10 cellular contexts compared by ENCODE assay signal in genomic region chr5:181054138-181054537, GRCh38. TPM values are rescaled to one million over a fixed set of nuclear protein-coding genes. Genes with fewer than 3 reads are reported as not detected.
DNase-seq lines count a peak whose midpoint lies in the region; ATAC-seq and TF ChIP-seq lines count a peak whose summit lies in the region.
"Had no signal": no experiment of that assay in that cellular context is flagged by ENCODE, and none has a peak within 500 bp of the region (broad histone marks: within the 10 kb centered on the region; RNA-seq: fewer than 3 reads in every experiment).

No MANE protein-coding gene starts in this region.

- H3K9me2 ChIP-seq in hepatocyte (replicated peaks; ENCODE audit: insufficient read depth) = no peaks in the 10 kb centered on the region

- no peak for TF ChIP-seq CTCF in hepatocyte (IDR thresholded peaks at IDR 0.05; ENCODE audit: poor library complexity)
- no peak for TF ChIP-seq CTCF in gastrocnemius medialis (IDR thresholded peaks at IDR 0.05 in 4 of 5, conservative IDR thresholded peaks at IDR 0.05 in 1 of 5)

- WGBS in hepatocyte (ENCODE audit: low lambda C conversion rate, missing lambda C conversion rate) = 15% methylated on average over 7 of the region's 7 CpGs

- in situ Hi-C loops in gastrocnemius medialis (cut with MboI; ENCODE audit: low sequenced_read_pairs in 4 of 4) = no loop called here

- no peak overlapping the region for H3K27ac Mint-ChIP-seq in T-helper 1 cell treated with Interleukin-12 subunit alpha and Interleukin-12 subunit beta and Interleukin-4 antibody, amounts not matched to agents 30 μg/mL and 1 μg/mL, for 36 hours

- ATAC-seq in gastrocnemius medialis (no peak), HG03565 (IDR thresholded peaks at IDR 0.05; ENCODE audit: unreplicated experiment) (no peak)

- H3K4me3 ChIP-seq in NT2/D1 (ENCODE audit: insufficient read length, low read depth) (peak overlapping the region; percentile 44), hepatocyte (no peak overlapping the region), gastrocnemius medialis (peak overlapping the region; percentile 27 to 55 (median 42))

- peak overlapping the region; percentile 40 for H3K4me3 Mint-ChIP-seq in T-helper 1 cell treated with Interleukin-12 subunit alpha and Interleukin-12 subunit beta and Interleukin-4 antibody, amounts not matched to agents 30 μg/mL and 1 μg/mL, for 36 hours

- H3K36me3 Mint-ChIP-seq in T-helper 1 cell treated with Interleukin-12 subunit alpha and Interleukin-12 subunit beta and Interleukin-4 antibody, amounts not matched to agents 30 μg/mL and 1 μg/mL, for 36 hours (ENCODE audit: low read depth) = no peaks in the 10 kb centered on the region

- H3K4me1 ChIP-seq in NT2/D1 (ENCODE audit: insufficient read depth, insufficient read length) (peaks cover 2% of the 10 kb centered on the region), hepatocyte (ENCODE audit: insufficient read depth) (no peaks in the 10 kb centered on the region), gastrocnemius medialis (peaks cover 0 to 3% of the 10 kb centered on the region in 2 donors)

- H3K27me3 Mint-ChIP-seq in T-helper 1 cell treated with Interleukin-12 subunit alpha and Interleukin-12 subunit beta and Interleukin-4 antibody, amounts not matched to agents 30 μg/mL and 1 μg/mL, for 36 hours (ENCODE audit: low read depth) = peaks cover 85% of the 10 kb centered on the region

- H3K9me3 Mint-ChIP-seq in T-helper 1 cell treated with Interleukin-12 subunit alpha and Interleukin-12 subunit beta and Interleukin-4 antibody, amounts not matched to agents 30 μg/mL and 1 μg/mL, for 36 hours = no peaks in the 10 kb centered on the region

- H3K27ac ChIP-seq in hepatocyte (no peak overlapping the region), gastrocnemius medialis (peak overlapping the region in 3 of 4 donors; percentile 39 to 60 (median 58))
- H3K27ac ChIP-seq: 22Rv1, sigmoid colon had no signal

- H3K9me3 ChIP-seq in NT2/D1 (ENCODE audit: insufficient read depth, low read length) (no peaks in the 10 kb centered on the region), hepatocyte (ENCODE audit: low read depth) (no peaks in the 10 kb centered on the region), gastrocnemius medialis (no peaks in the 10 kb centered on the region)
- H3K9me3 ChIP-seq: sigmoid colon had no signal

- intact Hi-C loops in gastrocnemius medialis (cut with DNase I; ENCODE audit: low total_unique reads) = loop anchor here (10.0 kb wide), 1 partner anchor 189 kb away; the partner anchor contains the start of gene ZFP62

- peaks cover 10% of the 10 kb centered on the region for H3K4me1 Mint-ChIP-seq in T-helper 1 cell treated with Interleukin-12 subunit alpha and Interleukin-12 subunit beta and Interleukin-4 antibody, amounts not matched to agents 30 μg/mL and 1 μg/mL, for 36 hours (ENCODE audit: low read depth)

- H3K79me2 ChIP-seq in hepatocyte = no peaks in the 10 kb centered on the region

- H4K20me1 ChIP-seq in hepatocyte (ENCODE audit: insufficient read depth, poor library complexity, severe bottlenecking) = no peaks in the 10 kb centered on the region

- peak overlapping the region; percentile 97 for H3K4me2 ChIP-seq in hepatocyte

- H3K36me3 ChIP-seq in NT2/D1 (ENCODE audit: insufficient read depth, insufficient read length, low read length) = no peaks in the 10 kb centered on the region
- no peaks in the 10 kb centered on the region for H3K36me3 ChIP-seq in hepatocyte (replicated peaks; ENCODE audit: insufficient read depth, low read depth)
- H3K36me3 ChIP-seq in gastrocnemius medialis = no peaks in the 10 kb centered on the region
- H3K36me3 ChIP-seq: sigmoid colon had no signal

- H3K27me3 ChIP-seq in NT2/D1 (ENCODE audit: insufficient read depth, insufficient read length) (peaks cover 92% of the 10 kb centered on the region), hepatocyte (peaks cover 98% of the 10 kb centered on the region), gastrocnemius medialis (peaks cover 66 to 77% (median 69%) of the 10 kb centered on the region in 3 donors)

- peak overlapping the region; percentile 26 for H3K9ac ChIP-seq in NT2/D1 (ENCODE audit: insufficient read length, low read depth)

- TF ChIP-seq POLR2A in gastrocnemius medialis (IDR thresholded peaks at IDR 0.05) = no peak

- no peak overlapping the region for H2AFZ ChIP-seq in hepatocyte

- DNase-seq in T-helper 1 cell (no peak), NT2/D1 (ENCODE audit: low read depth, low spot score) (no peak), hepatocyte (ENCODE audit: low spot score) (no peak), gastrocnemius medialis (no peak), HuH-7 (ENCODE audit: low spot score) (no peak), DMS 273 treated with DMSO at 0.1 percent for 48 hours (lab: John Stamatoyannopoulos, UW) (no peak)
- DNase-seq: sigmoid colon had no signal

RNA-seq across cellular contexts. Expression of gene BTNL9, which starts 14.1 kb away (rescaled TPM):
- 0.27 and 1.0 TPM in 2 replicates for total RNA-seq in hepatocyte
- polyA plus RNA-seq in hepatocyte = 0.11 and 1.4 TPM in 2 replicates
- 10 to 100 TPM; 14.5 to 28.6 (median 20.1) TPM for total RNA-seq in gastrocnemius medialis
